9 cellular contexts compared by ENCODE assay signal in the genomic region with DNA sequence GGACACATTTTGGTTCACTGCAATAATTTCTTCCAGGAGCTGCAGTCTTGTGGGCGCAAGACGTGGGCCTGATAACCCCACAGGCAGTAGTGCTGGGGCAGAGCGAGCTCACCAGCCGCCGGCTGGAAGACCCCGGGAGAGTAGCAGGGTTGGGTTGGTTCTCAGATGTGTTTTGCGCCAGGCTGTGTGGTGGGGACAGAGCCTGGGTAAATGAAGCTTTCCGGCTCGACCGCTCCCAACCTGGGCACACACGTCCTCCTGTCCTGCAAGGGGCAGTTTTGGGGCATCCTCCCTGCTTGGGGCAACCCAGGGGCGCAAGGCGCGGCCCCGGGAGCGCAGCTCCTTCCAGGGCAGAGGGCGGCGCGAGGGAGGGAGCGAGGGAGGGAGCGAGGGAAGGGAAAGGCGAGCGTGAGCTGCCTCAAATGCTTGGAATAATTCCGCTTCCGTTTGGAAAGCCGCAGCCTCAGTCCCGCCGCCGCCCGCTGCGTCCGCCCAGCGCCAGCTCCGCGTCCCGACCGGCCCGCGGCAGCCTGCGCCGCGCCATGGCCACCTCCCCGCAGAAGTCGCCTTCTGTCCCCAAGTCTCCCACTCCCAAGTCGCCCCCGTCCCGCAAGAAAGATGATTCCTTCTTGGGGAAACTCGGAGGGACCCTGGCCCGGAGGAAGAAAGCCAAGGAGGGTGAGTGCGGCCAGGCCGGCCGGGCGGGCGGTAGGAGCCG. TPM values are rescaled to one million over a fixed set of nuclear protein-coding genes. Genes with fewer than 3 reads are reported as not detected.
DNase-seq lines count a peak whose midpoint lies in the region; ATAC-seq and TF ChIP-seq lines count a peak whose summit lies in the region.
"Had no signal": no experiment of that assay in that cellular context is flagged by ENCODE, and none has a peak within 500 bp of the region (broad histone marks: within the 10 kb centered on the region; RNA-seq: fewer than 3 reads in every experiment).

A gene with protein sequence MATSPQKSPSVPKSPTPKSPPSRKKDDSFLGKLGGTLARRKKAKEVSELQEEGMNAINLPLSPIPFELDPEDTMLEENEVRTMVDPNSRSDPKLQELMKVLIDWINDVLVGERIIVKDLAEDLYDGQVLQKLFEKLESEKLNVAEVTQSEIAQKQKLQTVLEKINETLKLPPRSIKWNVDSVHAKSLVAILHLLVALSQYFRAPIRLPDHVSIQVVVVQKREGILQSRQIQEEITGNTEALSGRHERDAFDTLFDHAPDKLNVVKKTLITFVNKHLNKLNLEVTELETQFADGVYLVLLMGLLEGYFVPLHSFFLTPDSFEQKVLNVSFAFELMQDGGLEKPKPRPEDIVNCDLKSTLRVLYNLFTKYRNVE (plus strand): TSS at position 466 of the 718 bp plus-strand sequence. CDS start 77 bp downstream, at position 543.

- CTCF ChIA-PET in A673 (lab: Charles Lee), result interaction anchor here (0.7 kb wide), 1 partner anchor 89 kb away, joined by 3 read pairs; no protein-coding TSS in a partner anchor

- peaks cover 6% of the 10 kb centered on the region for H3K9me3 Mint-ChIP-seq in activated naive CD8-positive, alpha-beta T cell treated with anti-CD3 and anti-CD28 coated beads for 36 hours
- H3K9me3 Mint-ChIP-seq: memory B cell had no signal

- H3K36me3 Mint-ChIP-seq in activated naive CD8-positive, alpha-beta T cell treated with anti-CD3 and anti-CD28 coated beads for 36 hours, result no peaks in the 10 kb centered on the region
- H3K36me3 Mint-ChIP-seq: memory B cell had no signal

- BruUV-seq in A673 (replicated peaks; lab: Mats Ljungman, UMichigan), result no TSS peak

- no peaks in the 10 kb centered on the region for H3K27me3 ChIP-seq in A673 (replicated peaks; ENCODE audit: insufficient read depth, low read depth, low read length, poor library complexity)

- H3K4me3 ChIP-seq in A673 (ENCODE audit: low read depth, low read length, poor library complexity, severe bottlenecking), result peak within 1 kb of the TSS; percentile 76

- no peak for TF ChIP-seq CTCF in A673 (conservative IDR thresholded peaks at IDR 0.05; ENCODE audit: low read depth, low read length)
- no peak for TF ChIP-seq CTCF in omental fat pad (IDR thresholded peaks at IDR 0.05)

- ATAC-seq in omental fat pad (ENCODE audit: low FRiP score), result peak; percentile 61
- ATAC-seq in GM19035 (IDR thresholded peaks at IDR 0.05; ENCODE audit: unreplicated experiment), result no peak

- POLR2A ChIA-PET in A673 (lab: Charles Lee; ENCODE audit: low non-redundant PET), result no interaction called here

- no peaks in the 10 kb centered on the region for H3K9me3 ChIP-seq in A673 (ENCODE audit: low read depth, low read length, poor library complexity, severe bottlenecking)

- H3K4me1 ChIP-seq in A673 (ENCODE audit: insufficient read depth, low read length, poor library complexity, severe bottlenecking), result no peaks in the 10 kb centered on the region

- peak within 1 kb of the TSS; percentile 69 for H3K4me3 Mint-ChIP-seq in activated naive CD8-positive, alpha-beta T cell treated with anti-CD3 and anti-CD28 coated beads for 36 hours
- H3K4me3 Mint-ChIP-seq: memory B cell had no signal

- H3K27ac Mint-ChIP-seq in activated naive CD8-positive, alpha-beta T cell treated with anti-CD3 and anti-CD28 coated beads for 36 hours, result no peak within 1 kb of the TSS
- H3K27ac Mint-ChIP-seq: memory B cell had no signal

- peaks cover 3% of the 10 kb centered on the region for H3K4me1 Mint-ChIP-seq in activated naive CD8-positive, alpha-beta T cell treated with anti-CD3 and anti-CD28 coated beads for 36 hours
- H3K4me1 Mint-ChIP-seq: memory B cell had no signal

- peaks cover 37% of the 10 kb centered on the region for H3K27me3 Mint-ChIP-seq in activated naive CD8-positive, alpha-beta T cell treated with anti-CD3 and anti-CD28 coated beads for 36 hours

- DNase-seq in A673 (ENCODE audit: low spot score) (peak; percentile 67), HS-27A (ENCODE audit: low read depth) (peak; percentile 69), glomerular endothelial cell (ENCODE audit: extremely low read depth, low read depth, low spot score) (no peak), omental fat pad (ENCODE audit: low spot score) (no peak), midbrain (lab: John Stamatoyannopoulos, UW) (no peak)
- no peak for DNase-seq in activated naive CD8-positive, alpha-beta T cell treated with anti-CD3 and anti-CD28 coated beads for 36 hours
- DNase-seq in activated CD4-positive, alpha-beta T cell treated with anti-CD3 and anti-CD28 coated beads for 4 hours, result no peak

- H3K27ac ChIP-seq in A673 (ENCODE audit: low read depth, low read length, poor library complexity, severe bottlenecking), result peak within 1 kb of the TSS; percentile 81

- intact Hi-C loops in A673 (cut with micrococcal nuclease; ENCODE audit: unreplicated experiment), result no loop called here

- H3K36me3 ChIP-seq in A673 (ENCODE audit: insufficient read depth, low read length, poor library complexity, severe bottlenecking), result no peaks in the 10 kb centered on the region

RNA-seq across cellular contexts. Expression of the gene that starts here (rescaled TPM):
- total RNA-seq in A673 (2021), result 15.2 and 17.4 TPM in 2 replicates
- under 1 TPM in 1 of 2 experiments, not detected in 1; 0.04 TPM for total RNA-seq in activated naive CD8-positive, alpha-beta T cell treated with anti-CD3 and anti-CD28 coated beads for 36 hours
- 55.1 and 56.9 TPM in 2 replicates for total RNA-seq in glomerular endothelial cell
- 100 to 1,000 TPM in 1 of 4 donors, 10 to 100 TPM in 3; 64.0 to 164 (median 93.5) TPM for total RNA-seq in omental fat pad

Comparison
In these comparisons a context has a peak if more than half of its experiments do, and no peak if none do; other contexts are left out.
1. RNA of the gene that starts here (total RNA-seq): 64.0 to 164 TPM in omental fat pad, 55.1 to 56.9 TPM in glomerular endothelial cell and 15.2 to 17.4 TPM in A673; 0.04 TPM in activated naive CD8-positive, alpha-beta T cell treated with anti-CD3 and anti-CD28 coated beads for 36 hours; every median in the first group is over 10 times any median in the second.
2. DNase-seq: peak in A673 (single experiment) and HS-27A (single experiment); none in activated naive CD8-positive, alpha-beta T cell treated with anti-CD3 and anti-CD28 coated beads for 36 hours (single experiment), glomerular endothelial cell (single experiment), omental fat pad (single experiment), midbrain (single experiment) and activated CD4-positive, alpha-beta T cell treated with anti-CD3 and anti-CD28 coated beads for 4 hours (0 of 2).